In genomic region chr14:49897414-49897813, GRCh38 we compare ENCODE assay signal across 9 cellular contexts. TPM values are rescaled to one million over a fixed set of nuclear protein-coding genes. Genes with fewer than 3 reads are reported as not detected.
DNase-seq lines count a peak whose midpoint lies in the region; ATAC-seq and TF ChIP-seq lines count a peak whose summit lies in the region.
"Had no signal": no experiment of that assay in that cellular context is flagged by ENCODE, and none has a peak within 500 bp of the region (broad histone marks: within the 10 kb centered on the region; RNA-seq: fewer than 3 reads in every experiment).

No MANE protein-coding gene starts in this region.

- H3K4me3 Mint-ChIP-seq in activated CD4-positive, alpha-beta T cell treated with anti-CD3 and anti-CD28 coated beads, Interleukin-2, amount 10 ng/mL, durations not matched to agents 7 days and 5 days = peak overlapping the region; percentile 97
- H3K4me3 Mint-ChIP-seq in activated CD4-positive, alpha-beta memory T cell treated with anti-CD3 and anti-CD28 coated beads for 36 hours = peak overlapping the region; percentile 90

- peak overlapping the region in 3 of 5 donors; percentile 37 to 61 (median 43) for H3K9ac ChIP-seq in subcutaneous abdominal adipose tissue (ENCODE audit: low read length in 5 of 5)

- H3K4me3 ChIP-seq in fibroblast of villous mesenchyme (ENCODE audit: low read depth, low read length) (peak overlapping the region; percentile 87), subcutaneous abdominal adipose tissue (ENCODE audit: low read depth in 1 of 5, low read length in 5 of 5) (no peak overlapping the region)

- POLR2A ChIA-PET in activated CD4-positive, alpha-beta T cell treated with anti-CD3 and anti-CD28 coated beads, Interleukin-2, amount 10 ng/mL, durations not matched to agents 7 days and 5 days (lab: Charles Lee) = no interaction called here
- POLR2A ChIA-PET in activated CD4-positive, alpha-beta memory T cell treated with anti-CD3 and anti-CD28 coated beads for 36 hours (lab: Charles Lee) = interaction anchor here (0.9 to 1.4 kb wide), 13 partner anchors 11 to 273 kb away, joined by 3 to 33 read pairs (median 5); partner anchors contain the start of gene NEMF

- H3K36me3 Mint-ChIP-seq in activated CD4-positive, alpha-beta T cell treated with anti-CD3 and anti-CD28 coated beads, Interleukin-2, amount 10 ng/mL, durations not matched to agents 7 days and 5 days (ENCODE audit: low read depth) = peaks cover 60% of the 10 kb centered on the region
- H3K36me3 Mint-ChIP-seq in activated CD4-positive, alpha-beta memory T cell treated with anti-CD3 and anti-CD28 coated beads for 36 hours = peaks cover 53% of the 10 kb centered on the region

- peaks cover 0 to 10% (median 7%) of the 10 kb centered on the region in 5 donors for H3K36me3 ChIP-seq in subcutaneous abdominal adipose tissue (ENCODE audit: control insufficient read depth in 5 of 5, insufficient read depth in 5 of 5, low read length in 5 of 5)

- TF ChIP-seq CTCF in fibroblast of villous mesenchyme (IDR thresholded peaks at IDR 0.05; ENCODE audit: insufficient read depth, low read depth, low read length) = no peak

- CTCF ChIA-PET in activated CD4-positive, alpha-beta T cell treated with anti-CD3 and anti-CD28 coated beads, Interleukin-2, amount 10 ng/mL, durations not matched to agents 7 days and 5 days (lab: Charles Lee) = interaction anchor here (0.6 kb wide), 1 partner anchor 10 kb away, joined by 3 read pairs; no protein-coding TSS in a partner anchor
- CTCF ChIA-PET in activated CD4-positive, alpha-beta memory T cell treated with anti-CD3 and anti-CD28 coated beads for 36 hours (lab: Charles Lee) = interaction anchor here (0.8 to 1.0 kb wide), 3 partner anchors 103 to 190 kb away, joined by 3 to 4 read pairs (median 3); no protein-coding TSS in a partner anchor

- DNase-seq in activated CD4-positive, alpha-beta T cell treated with anti-CD3 and anti-CD28 coated beads, Interleukin-2, amount 10 ng/mL, durations not matched to agents 7 days and 5 days = no peak
- no peak for DNase-seq in activated CD4-positive, alpha-beta T cell treated with anti-CD3 and anti-CD28 coated beads, Interleukin-2, amount 50 U/mL, for 4 hours
- no peak for DNase-seq in activated CD4-positive, alpha-beta memory T cell treated with anti-CD3 and anti-CD28 coated beads for 36 hours
- no peak for DNase-seq in fibroblast of villous mesenchyme (ENCODE audit: low read depth)
- no peak for DNase-seq in NCI-H146 treated with DMSO at 0.1 percent for 48 hours (lab: John Stamatoyannopoulos, UW; ENCODE audit: unreplicated experiment)
- DNase-seq in AG20443 (ENCODE audit: low spot score) = no peak
- DNase-seq: NCI-H82 had no signal

- peak overlapping the region; percentile 88 for H3K27ac Mint-ChIP-seq in activated CD4-positive, alpha-beta T cell treated with anti-CD3 and anti-CD28 coated beads, Interleukin-2, amount 10 ng/mL, durations not matched to agents 7 days and 5 days
- peak overlapping the region; percentile 93 for H3K27ac Mint-ChIP-seq in activated CD4-positive, alpha-beta memory T cell treated with anti-CD3 and anti-CD28 coated beads for 36 hours

- peaks cover 5 to 48% (median 42%) of the 10 kb centered on the region in 5 donors for H3K4me1 ChIP-seq in subcutaneous abdominal adipose tissue (ENCODE audit: control insufficient read depth in 5 of 5, insufficient read depth in 5 of 5, low read length in 5 of 5)

- no peaks in the 10 kb centered on the region for H3K9me3 Mint-ChIP-seq in activated CD4-positive, alpha-beta T cell treated with anti-CD3 and anti-CD28 coated beads, Interleukin-2, amount 10 ng/mL, durations not matched to agents 7 days and 5 days
- no peaks in the 10 kb centered on the region for H3K9me3 Mint-ChIP-seq in activated CD4-positive, alpha-beta memory T cell treated with anti-CD3 and anti-CD28 coated beads for 36 hours

- no peak for ATAC-seq in GM19324 (IDR thresholded peaks at IDR 0.05; ENCODE audit: low FRiP score, unreplicated experiment)

- intact Hi-C loops in activated CD4-positive, alpha-beta memory T cell treated with anti-CD3 and anti-CD28 coated beads for 36 hours (cut with micrococcal nuclease) = loop anchor here (2.0 kb wide), 1 partner anchor 625 kb away; no protein-coding TSS in a partner anchor

- no peaks in the 10 kb centered on the region for H3K27me3 Mint-ChIP-seq in activated CD4-positive, alpha-beta T cell treated with anti-CD3 and anti-CD28 coated beads, Interleukin-2, amount 10 ng/mL, durations not matched to agents 7 days and 5 days
- no peaks in the 10 kb centered on the region for H3K27me3 Mint-ChIP-seq in activated CD4-positive, alpha-beta memory T cell treated with anti-CD3 and anti-CD28 coated beads for 36 hours

- no peaks in the 10 kb centered on the region for H3K27me3 ChIP-seq in subcutaneous abdominal adipose tissue (ENCODE audit: control insufficient read depth in 5 of 5, insufficient read depth in 4 of 5, low read length in 5 of 5)

- peak overlapping the region; percentile 99 for H3K27ac ChIP-seq in subcutaneous abdominal adipose tissue (ENCODE audit: low read depth, low read length)

- peaks cover 30% of the 10 kb centered on the region for H3K4me1 Mint-ChIP-seq in activated CD4-positive, alpha-beta T cell treated with anti-CD3 and anti-CD28 coated beads, Interleukin-2, amount 10 ng/mL, durations not matched to agents 7 days and 5 days
- H3K4me1 Mint-ChIP-seq in activated CD4-positive, alpha-beta memory T cell treated with anti-CD3 and anti-CD28 coated beads for 36 hours (ENCODE audit: low read depth) = peaks cover 28% of the 10 kb centered on the region

- no peaks in the 10 kb centered on the region for H3K9me3 ChIP-seq in subcutaneous abdominal adipose tissue (ENCODE audit: control insufficient read depth in 5 of 5, low read length in 5 of 5)

RNA-seq across cellular contexts. Expression of gene ARF6, which starts 4.5 kb away (rescaled TPM):
- total RNA-seq in activated CD4-positive, alpha-beta T cell treated with anti-CD3 and anti-CD28 coated beads, Interleukin-2, amount 10 ng/mL, durations not matched to agents 7 days and 5 days = 100 to 1,000 TPM; 160 to 165 TPM
- 100 to 1,000 TPM; 198 to 202 TPM for total RNA-seq in activated CD4-positive, alpha-beta memory T cell treated with anti-CD3 and anti-CD28 coated beads for 36 hours
- 60.2 and 111 TPM in 2 replicates for total RNA-seq in fibroblast of villous mesenchyme

RNA-seq across cellular contexts. Expression of gene NEMF, which starts 44.8 kb away (rescaled TPM):
- 10 to 100 TPM; 76.7 to 89.1 TPM for total RNA-seq in activated CD4-positive, alpha-beta T cell treated with anti-CD3 and anti-CD28 coated beads, Interleukin-2, amount 10 ng/mL, durations not matched to agents 7 days and 5 days
- total RNA-seq in activated CD4-positive, alpha-beta memory T cell treated with anti-CD3 and anti-CD28 coated beads for 36 hours = 10 to 100 TPM; 63.6 to 71.0 TPM
- 70.0 and 72.5 TPM in 2 replicates for total RNA-seq in fibroblast of villous mesenchyme
